4 cellular contexts compared by ENCODE assay signal in the genomic region with DNA sequence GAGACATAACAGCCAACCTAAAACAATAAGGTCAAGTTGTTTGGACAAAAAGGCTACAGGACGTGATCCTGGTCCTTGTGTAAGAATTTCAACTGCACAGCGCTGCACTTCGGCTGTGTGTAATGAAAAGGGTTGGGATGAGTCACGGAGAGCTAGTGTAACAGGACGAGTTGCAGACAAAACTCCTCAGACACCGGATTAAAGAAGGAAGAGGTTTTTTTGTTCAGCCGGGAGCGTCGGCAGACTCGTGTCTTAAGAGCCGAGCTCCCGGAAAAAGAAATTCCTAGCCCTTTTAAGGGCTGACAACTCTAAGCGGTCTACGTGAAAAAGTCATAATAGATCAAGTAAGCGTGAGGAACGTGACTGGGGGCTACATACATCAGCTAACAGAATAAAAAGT. TPM values are rescaled to one million over a fixed set of nuclear protein-coding genes. Genes with fewer than 3 reads are reported as not detected.
"Had no signal": no experiment of that assay in that cellular context is flagged by ENCODE, and none has a peak within 500 bp of the region (broad histone marks: within the 10 kb centered on the region; RNA-seq: fewer than 3 reads in every experiment).

No MANE protein-coding gene starts in this region.

RNA-seq across cellular contexts. Expression of a gene that starts 59.1 kb away (rescaled TPM):
- total RNA-seq: activated T-cell treated with anti-CD3 and anti-CD28 coated beads, Interleukin-2, amount 50 U/mL, for 72 hours; SJCRH30; temporal lobe had no signal
- polyA plus RNA-seq: mammary epithelial cell had no signal
